9 cellular contexts compared by ENCODE assay signal in genomic region chr17:309361-309888, GRCh38. TPM values are rescaled to one million over a fixed set of nuclear protein-coding genes. Genes with fewer than 3 reads are reported as not detected.
DNase-seq lines count a peak whose midpoint lies in the region; ATAC-seq and TF ChIP-seq lines count a peak whose summit lies in the region.
"Had no signal": no experiment of that assay in that cellular context is flagged by ENCODE, and none has a peak within 500 bp of the region (broad histone marks: within the 10 kb centered on the region; RNA-seq: fewer than 3 reads in every experiment).

No MANE protein-coding gene starts in this region.

- no peak overlapping the region for H3K4me3 Mint-ChIP-seq in activated CD4-positive, alpha-beta memory T cell treated with anti-CD3 and anti-CD28 coated beads for 36 hours
- H3K4me3 Mint-ChIP-seq in activated CD4-positive, alpha-beta memory T cell treated with anti-CD3 and anti-CD28 coated beads, Interleukin-2, amount 10 ng/mL, durations not matched to agents 7 days and 5 days: no peak overlapping the region
- H3K4me3 Mint-ChIP-seq in stimulated activated naive CD8-positive, alpha-beta T cell treated with anti-CD3 and anti-CD28 coated beads, Interleukin-15, amount 100 ng/mL, for 72 hours: no peak overlapping the region

- peaks cover 3% of the 10 kb centered on the region; the same call in 1 of the 2 replicates for H3K36me3 ChIP-seq in WERI-Rb-1
- H3K36me3 ChIP-seq: SJCRH30 had no signal

- peaks cover under 1% of the 10 kb centered on the region for H3K9me3 Mint-ChIP-seq in activated CD4-positive, alpha-beta memory T cell treated with anti-CD3 and anti-CD28 coated beads for 36 hours
- peaks cover under 1% of the 10 kb centered on the region for H3K9me3 Mint-ChIP-seq in activated CD4-positive, alpha-beta memory T cell treated with anti-CD3 and anti-CD28 coated beads, Interleukin-2, amount 10 ng/mL, durations not matched to agents 7 days and 5 days
- H3K9me3 Mint-ChIP-seq in stimulated activated naive CD8-positive, alpha-beta T cell treated with anti-CD3 and anti-CD28 coated beads, Interleukin-15, amount 100 ng/mL, for 72 hours: peaks cover under 1 to 2% of the 10 kb centered on the region in 2 donors

- no peaks in the 10 kb centered on the region for H3K4me1 Mint-ChIP-seq in activated CD4-positive, alpha-beta memory T cell treated with anti-CD3 and anti-CD28 coated beads for 36 hours (ENCODE audit: low read depth)
- H3K4me1 Mint-ChIP-seq in activated CD4-positive, alpha-beta memory T cell treated with anti-CD3 and anti-CD28 coated beads, Interleukin-2, amount 10 ng/mL, durations not matched to agents 7 days and 5 days: no peaks in the 10 kb centered on the region
- no peaks in the 10 kb centered on the region for H3K4me1 Mint-ChIP-seq in stimulated activated naive CD8-positive, alpha-beta T cell treated with anti-CD3 and anti-CD28 coated beads, Interleukin-15, amount 100 ng/mL, for 72 hours

- ATAC-seq in left ventricle myocardium superior: peak; percentile 17
- peak; percentile 54 for ATAC-seq in stimulated activated naive CD8-positive, alpha-beta T cell treated with anti-CD3 and anti-CD28 coated beads, Interleukin-15, amount 100 ng/mL, for 72 hours
- no peak for ATAC-seq in HG02970 (IDR thresholded peaks at IDR 0.05; ENCODE audit: low FRiP score, unreplicated experiment)

- CTCF ChIA-PET in activated CD4-positive, alpha-beta memory T cell treated with anti-CD3 and anti-CD28 coated beads for 36 hours (lab: Charles Lee): no interaction called here
- CTCF ChIA-PET in activated CD4-positive, alpha-beta memory T cell treated with anti-CD3 and anti-CD28 coated beads, Interleukin-2, amount 10 ng/mL, durations not matched to agents 7 days and 5 days (lab: Charles Lee): interaction anchor here (1.0 kb wide), 1 partner anchor 103 kb away, joined by 3 read pairs; no protein-coding TSS in a partner anchor

- H3K27me3 Mint-ChIP-seq in activated CD4-positive, alpha-beta memory T cell treated with anti-CD3 and anti-CD28 coated beads for 36 hours: no peaks in the 10 kb centered on the region
- H3K27me3 Mint-ChIP-seq in activated CD4-positive, alpha-beta memory T cell treated with anti-CD3 and anti-CD28 coated beads, Interleukin-2, amount 10 ng/mL, durations not matched to agents 7 days and 5 days: no peaks in the 10 kb centered on the region
- no peaks in the 10 kb centered on the region for H3K27me3 Mint-ChIP-seq in stimulated activated naive CD8-positive, alpha-beta T cell treated with anti-CD3 and anti-CD28 coated beads, Interleukin-15, amount 100 ng/mL, for 72 hours

- intact Hi-C loops in activated CD4-positive, alpha-beta memory T cell treated with anti-CD3 and anti-CD28 coated beads for 36 hours (cut with micrococcal nuclease): no loop called here
- intact Hi-C loops in left ventricle myocardium superior (cut with micrococcal nuclease): no loop called here

- H3K4me3 ChIP-seq in WERI-Rb-1 (ENCODE audit: low read depth, low read length): no peak overlapping the region
- H3K4me3 ChIP-seq: SJCRH30 had no signal

- no peaks in the 10 kb centered on the region for H3K27me3 ChIP-seq in WERI-Rb-1 (ENCODE audit: insufficient read depth, low read depth, severe bottlenecking)
- H3K27me3 ChIP-seq: SJCRH30 had no signal

- H3K36me3 Mint-ChIP-seq in activated CD4-positive, alpha-beta memory T cell treated with anti-CD3 and anti-CD28 coated beads for 36 hours: no peaks in the 10 kb centered on the region
- no peaks in the 10 kb centered on the region for H3K36me3 Mint-ChIP-seq in activated CD4-positive, alpha-beta memory T cell treated with anti-CD3 and anti-CD28 coated beads, Interleukin-2, amount 10 ng/mL, durations not matched to agents 7 days and 5 days (ENCODE audit: low read depth)

- H3K9me3 ChIP-seq in WERI-Rb-1 (ENCODE audit: severe bottlenecking): no peaks in the 10 kb centered on the region
- H3K9me3 ChIP-seq: SJCRH30 had no signal

- DNase-seq in activated CD4-positive, alpha-beta memory T cell treated with anti-CD3 and anti-CD28 coated beads for 36 hours: peak; percentile 15
- no peak for DNase-seq in activated CD4-positive, alpha-beta memory T cell treated with anti-CD3 and anti-CD28 coated beads, Interleukin-2, amount 10 ng/mL, durations not matched to agents 7 days and 5 days
- DNase-seq in WERI-Rb-1 (peak; percentile 68), left ventricle myocardium superior (peak; percentile 29), kidney glomerular epithelial cell (lab: John Stamatoyannopoulos, UW) (no peak)
- peak; percentile 39 to 57 for DNase-seq in stimulated activated naive CD8-positive, alpha-beta T cell treated with anti-CD3 and anti-CD28 coated beads, Interleukin-15, amount 100 ng/mL, for 72 hours
- DNase-seq in stimulated activated naive CD4-positive, alpha-beta T cell (lab: John Stamatoyannopoulos, UW): no peak

- peak; percentile 82 for TF ChIP-seq CTCF in WERI-Rb-1 (IDR thresholded peaks at IDR 0.05; ENCODE audit: low read depth, low read length)

- H3K27ac Mint-ChIP-seq in activated CD4-positive, alpha-beta memory T cell treated with anti-CD3 and anti-CD28 coated beads for 36 hours: no peak overlapping the region
- no peak overlapping the region for H3K27ac Mint-ChIP-seq in activated CD4-positive, alpha-beta memory T cell treated with anti-CD3 and anti-CD28 coated beads, Interleukin-2, amount 10 ng/mL, durations not matched to agents 7 days and 5 days
- H3K27ac Mint-ChIP-seq in stimulated activated naive CD8-positive, alpha-beta T cell treated with anti-CD3 and anti-CD28 coated beads, Interleukin-15, amount 100 ng/mL, for 72 hours: no peak overlapping the region

- H3K27ac ChIP-seq in WERI-Rb-1: no peak overlapping the region; the same call in 1 of the 2 replicates
- H3K27ac ChIP-seq: SJCRH30 had no signal

- POLR2A ChIA-PET in activated CD4-positive, alpha-beta memory T cell treated with anti-CD3 and anti-CD28 coated beads for 36 hours (lab: Charles Lee): no interaction called here
- POLR2A ChIA-PET in activated CD4-positive, alpha-beta memory T cell treated with anti-CD3 and anti-CD28 coated beads, Interleukin-2, amount 10 ng/mL, durations not matched to agents 7 days and 5 days (lab: Charles Lee): no interaction called here

RNA-seq across cellular contexts. Expression of gene RPH3AL, which starts 43.2 kb away (rescaled TPM):
- 1 to 10 TPM; 1.7 to 3.0 TPM for total RNA-seq in activated CD4-positive, alpha-beta memory T cell treated with anti-CD3 and anti-CD28 coated beads for 36 hours
- total RNA-seq in activated CD4-positive, alpha-beta memory T cell treated with anti-CD3 and anti-CD28 coated beads, Interleukin-2, amount 10 ng/mL, durations not matched to agents 7 days and 5 days: 1 to 10 TPM; 2.5 to 2.8 TPM
- total RNA-seq in left ventricle myocardium superior: 3.8 TPM

Comparison
In these comparisons a context has a peak if more than half of its experiments do, and no peak if none do; other contexts are left out.
1. DNase-seq: peak in activated CD4-positive, alpha-beta memory T cell treated with anti-CD3 and anti-CD28 coated beads for 36 hours (single experiment), WERI-Rb-1 (single experiment), left ventricle myocardium superior (single experiment) and stimulated activated naive CD8-positive, alpha-beta T cell treated with anti-CD3 and anti-CD28 coated beads, Interleukin-15, amount 100 ng/mL, for 72 hours (2 of 2); none in activated CD4-positive, alpha-beta memory T cell treated with anti-CD3 and anti-CD28 coated beads, Interleukin-2, amount 10 ng/mL, durations not matched to agents 7 days and 5 days (single experiment), stimulated activated naive CD4-positive, alpha-beta T cell (0 of 6) and kidney glomerular epithelial cell (single experiment).